In genomic region chr5:41707853-41708603, GRCh38 we compare ENCODE assay signal across 8 cellular contexts.
A peak's percentile ranks its signal among the peaks of the same experiment; 100 is the strongest.
DNase-seq lines count a peak whose midpoint lies in the region; ATAC-seq and TF ChIP-seq lines count a peak whose summit lies in the region.

No MANE protein-coding gene starts in this region.

- no peaks in the 10 kb centered on the region for H3K4me1 Mint-ChIP-seq in stimulated activated naive B cell treated with anti-CD40 and anti-IgM and Interleukin-4, amounts not matched to agents 10 μg/mL and 1 μg/mL and 100 μg/mL, for 72 hours

- peaks cover 0 to 10% of the 10 kb centered on the region in 2 donors for H3K27me3 Mint-ChIP-seq in stimulated activated naive B cell treated with anti-CD40 and anti-IgM and Interleukin-4, amounts not matched to agents 10 μg/mL and 1 μg/mL and 100 μg/mL, for 72 hours

- no peaks in the 10 kb centered on the region for H3K36me3 Mint-ChIP-seq in stimulated activated naive B cell treated with anti-CD40 and anti-IgM and Interleukin-4, amounts not matched to agents 10 μg/mL and 1 μg/mL and 100 μg/mL, for 72 hours

- H3K9me3 Mint-ChIP-seq in stimulated activated naive B cell treated with anti-CD40 and anti-IgM and Interleukin-4, amounts not matched to agents 10 μg/mL and 1 μg/mL and 100 μg/mL, for 72 hours = peaks cover 4 to 17% of the 10 kb centered on the region in 2 donors

- no peak overlapping the region for H3K27ac Mint-ChIP-seq in stimulated activated naive B cell treated with anti-CD40 and anti-IgM and Interleukin-4, amounts not matched to agents 10 μg/mL and 1 μg/mL and 100 μg/mL, for 72 hours

- ATAC-seq in GM21528 (IDR thresholded peaks at IDR 0.05; ENCODE audit: low FRiP score, unreplicated experiment) = peak; percentile 76
- ATAC-seq in SK-N-SH treated with all-trans-retinoic acid at 6 μM for 48 hours = peak; percentile 70
- ATAC-seq in stimulated activated naive B cell treated with anti-CD40 and anti-IgM and Interleukin-4, amounts not matched to agents 10 μg/mL and 1 μg/mL and 100 μg/mL, for 72 hours (replicated peaks) = no peak

- H3K4me3 Mint-ChIP-seq in stimulated activated naive B cell treated with anti-CD40 and anti-IgM and Interleukin-4, amounts not matched to agents 10 μg/mL and 1 μg/mL and 100 μg/mL, for 72 hours = no peak overlapping the region

- DNase-seq in ELR (ENCODE audit: low read depth) = peak; percentile 63
- peak; percentile 40 for DNase-seq in HuH-7 (ENCODE audit: low spot score)
- peak; percentile 8 for DNase-seq in kidney glomerular epithelial cell (lab: John Stamatoyannopoulos, UW)
- DNase-seq in superior temporal gyrus (ENCODE audit: extremely low spot score) = no peak
- no peak for DNase-seq in NCI-H2107 treated with DMSO at 0.1 percent for 48 hours (lab: John Stamatoyannopoulos, UW; ENCODE audit: unreplicated experiment)
- DNase-seq in stimulated activated naive B cell treated with anti-CD40 and anti-IgM and Interleukin-4, amounts not matched to agents 10 μg/mL and 1 μg/mL and 100 μg/mL, for 72 hours = no peak

TF ChIP-seq in SK-N-SH treated with all-trans-retinoic acid at 6 μM for 48 hours, 23 proteins besides CTCF, POLR2A, EP300 and RAD21:
- TF ChIP-seq ZNF8 (CRISPR knock-in tag; IDR thresholded peaks at IDR 0.05) (no peak), POU6F1 (CRISPR knock-in tag; IDR thresholded peaks at IDR 0.05; ENCODE audit: borderline replicate concordance, low read depth) (no peak), ZNF565 (CRISPR knock-in tag; conservative IDR thresholded peaks at IDR 0.05; ENCODE audit: low read depth) (no peak), CREB5 (CRISPR knock-in tag; IDR thresholded peaks at IDR 0.05; ENCODE audit: low read depth) (no peak)

Comparison
In these comparisons a context has a peak if more than half of its experiments do, and no peak if none do; other contexts are left out.
1. DNase-seq: peak in ELR (single experiment), HuH-7 (single experiment) and kidney glomerular epithelial cell (single experiment); none in superior temporal gyrus (single experiment), NCI-H2107 treated with DMSO at 0.1 percent for 48 hours (single experiment) and stimulated activated naive B cell treated with anti-CD40 and anti-IgM and Interleukin-4, amounts not matched to agents 10 μg/mL and 1 μg/mL and 100 μg/mL, for 72 hours (single experiment).
2. ATAC-seq: peak in GM21528 (single experiment) and SK-N-SH treated with all-trans-retinoic acid at 6 μM for 48 hours (single experiment); none in stimulated activated naive B cell treated with anti-CD40 and anti-IgM and Interleukin-4, amounts not matched to agents 10 μg/mL and 1 μg/mL and 100 μg/mL, for 72 hours (0 of 2).